ENCODE assay signal across 21 cellular contexts in the genomic region with DNA sequence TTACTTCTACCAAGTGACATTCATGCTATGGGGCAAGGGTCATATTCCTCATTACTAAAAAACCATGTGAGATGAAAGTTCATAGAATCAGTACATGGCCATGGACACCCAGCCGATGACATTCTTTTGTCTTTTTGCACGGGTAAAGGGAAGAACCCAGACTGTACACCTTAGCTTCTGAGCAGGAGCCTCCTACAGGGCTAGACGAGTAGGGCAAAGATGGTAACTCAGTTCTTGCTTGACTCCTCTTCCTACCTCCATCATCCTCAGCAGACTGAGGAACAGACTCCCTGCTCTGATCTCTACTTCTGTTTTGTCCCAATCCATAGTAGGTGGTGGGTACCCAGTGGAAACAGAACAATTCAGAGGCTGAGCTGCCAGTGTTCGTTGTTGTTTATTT.
"Had no signal": no experiment of that assay in that cellular context is flagged by ENCODE, and none has a peak within 500 bp of the region (broad histone marks: within the 10 kb centered on the region; RNA-seq: fewer than 3 reads in every experiment).

No MANE protein-coding gene starts in this region.

- H3K27me3 ChIP-seq: ovary, right atrium auricular region, right lobe of liver, tibial nerve, uterus had no signal

- H3K36me3 ChIP-seq: left ventricle myocardium inferior, ovary, right atrium auricular region, right lobe of liver, uterus had no signal

- H3K27ac ChIP-seq: left ventricle myocardium inferior, ovary, right atrium auricular region, right lobe of liver, tibial nerve, uterus had no signal

- DNase-seq: islet precursor cell; left ventricle myocardium inferior; midbrain; mucosa of descending colon; naive thymus-derived CD4-positive, alpha-beta T cell; ovary; right lobe of liver; stimulated activated CD4-positive, alpha-beta T cell treated with anti-CD3 and anti-CD28 coated beads, Interleukin-1b, Interleukin-23, amount 100 ng/mL, for 48 hours; stimulated activated CD4-positive, alpha-beta T cell treated with anti-CD3 and anti-CD28 coated beads, Interleukin-2, amount 100 ng/mL, for 48 hours; stimulated activated CD4-positive, alpha-beta T cell treated with anti-CD3 and anti-CD28 coated beads, Interleukin-4, amount 100 ng/mL, for 4 hours; stimulated activated CD8-positive, alpha-beta memory T cell treated with anti-CD3 and anti-CD28 coated beads, Interleukin-4, amount 100 ng/mL, for 48 hours; stimulated activated naive CD4-positive, alpha-beta T cell treated with Interleukin-2 at 50 U/mL for 16 hours; stimulated activated naive CD8-positive, alpha-beta T cell treated with anti-CD3 and anti-CD28 coated beads, Interleukin-15, amount 100 ng/mL, for 72 hours; substantia nigra; uterus had no signal

- ATAC-seq: mucosa of descending colon; naive thymus-derived CD4-positive, alpha-beta T cell; natural killer cell treated with Interleukin-12 subunit alpha and Interleukin-12 subunit beta and Interleukin-15 and Interleukin-18, amount 100 ng/mL, for 72 hours; right lobe of liver; stimulated activated memory B cell treated with anti-CD40 and anti-IgM and Interleukin-4, amounts not matched to agents 10 μg/mL and 1 μg/mL and 100 μg/mL, for 72 hours; stimulated activated naive CD8-positive, alpha-beta T cell treated with anti-CD3 and anti-CD28 coated beads, Interleukin-15, amount 100 ng/mL, for 72 hours had no signal

- H3K4me3 ChIP-seq: left ventricle myocardium inferior, lung, mucosa of descending colon, ovary, right atrium auricular region, right lobe of liver, smooth muscle cell, tibial nerve, uterus had no signal

- H3K9me3 ChIP-seq: left ventricle myocardium inferior, mucosa of descending colon, ovary, right atrium auricular region, right lobe of liver, tibial nerve, uterus had no signal

- H3K4me1 ChIP-seq: left ventricle myocardium inferior, right atrium auricular region, right lobe of liver, tibial nerve, uterus had no signal

- H3K4me2 ChIP-seq: smooth muscle cell had no signal
